ENCODE assay signal across 17 cellular contexts in genomic region chr1:1320666-1321448, GRCh38. TPM values are rescaled to one million over a fixed set of nuclear protein-coding genes. Genes with fewer than 3 reads are reported as not detected.
DNase-seq lines count a peak whose midpoint lies in the region; ATAC-seq, FAIRE-seq and TF ChIP-seq lines count a peak whose summit lies in the region.
"Had no signal": no experiment of that assay in that cellular context is flagged by ENCODE, and none has a peak within 500 bp of the region (broad histone marks: within the 10 kb centered on the region; RNA-seq: fewer than 3 reads in every experiment).

No MANE protein-coding gene starts in this region.

- in situ Hi-C loops in K562 (cut with MboI): no loop called here

- BruUV-seq in K562 (replicated peaks; lab: Mats Ljungman, UMichigan): no TSS peak

- TF ChIP-seq POLR2A in K562 (conservative IDR thresholded peaks at IDR 0.05): no peak
- no peak for TF ChIP-seq POLR2A in ovary (IDR thresholded peaks at IDR 0.05)

- FAIRE-seq in K562 (lab: Jason Lieb, UNC): no peak
- FAIRE-seq: endometrium, GM18507 had no signal

- no peak overlapping the region for H3K4me3 ChIP-seq in K562
- no peak overlapping the region for H3K4me3 ChIP-seq in psoas muscle
- no peak overlapping the region for H3K4me3 ChIP-seq in ovary

- H3K79me2 ChIP-seq in K562 (ENCODE audit: control insufficient read depth, insufficient read depth, low read length): peaks cover 71% of the 10 kb centered on the region

- H3K4me2 ChIP-seq in K562 (ENCODE audit: insufficient read depth, low read length): no peak overlapping the region

- ATAC-seq in K562 (no peak), psoas muscle (no peak), HG03469 (IDR thresholded peaks at IDR 0.05; ENCODE audit: unreplicated experiment) (no peak), HG03159 (IDR thresholded peaks at IDR 0.05; ENCODE audit: unreplicated experiment) (no peak)
- ATAC-seq: HCT116, left ventricle myocardium superior had no signal

- WGBS in K562 (ENCODE audit: insufficient coverage, low coverage, missing lambda C conversion rate): 90% methylated on average over 23 of the region's 23 CpGs
- 61 to 64% (median 61%) methylated on average over 23 of the region's 23 CpGs for WGBS in psoas muscle, 3 donors
- 60 to 72% (median 65%) methylated on average over 21 to 23 of the region's 23 CpGs for WGBS in ovary, 3 donors

- peaks cover 64% of the 10 kb centered on the region for H3K36me3 ChIP-seq in K562 (ENCODE audit: control insufficient read depth, insufficient read depth, low read length)
- peaks cover 0 to 42% of the 10 kb centered on the region in 2 donors for H3K36me3 ChIP-seq in psoas muscle (ENCODE audit: insufficient read depth in 1 of 2, low read depth in 1 of 2)
- H3K36me3 ChIP-seq in ovary: no peaks in the 10 kb centered on the region

- H3K27me3 ChIP-seq in K562 (ENCODE audit: control insufficient read depth in 2 of 2, insufficient read depth in 2 of 2, low read length in 2 of 2) (no peaks in the 10 kb centered on the region), psoas muscle (ENCODE audit: insufficient read depth in 3 of 3, low read length in 2 of 3) (no peaks in the 10 kb centered on the region), ovary (no peaks in the 10 kb centered on the region)

- TF ChIP-seq CTCF in K562 (IDR thresholded peaks at IDR 0.05 in 2 of 3, conservative IDR thresholded peaks at IDR 0.05 in 1 of 3; ENCODE audit: insufficient read depth in 2 of 3, low read depth in 1 of 3, low read length in 3 of 3): no peak
- TF ChIP-seq CTCF in psoas muscle (IDR thresholded peaks at IDR 0.05): no peak
- no peak for TF ChIP-seq CTCF in ovary (IDR thresholded peaks at IDR 0.05)

- no peaks in the 10 kb centered on the region for H3K9me3 ChIP-seq in K562 (replicated peaks; ENCODE audit: control insufficient read depth, insufficient read depth, low read depth, low read length)
- no peaks in the 10 kb centered on the region for H3K9me3 ChIP-seq in psoas muscle
- H3K9me3 ChIP-seq in ovary: no peaks in the 10 kb centered on the region

- H2AFZ ChIP-seq in K562 (ENCODE audit: low read depth, low read length): no peak overlapping the region
- H2AFZ ChIP-seq: parathyroid adenoma had no signal

- no peak for TF ChIP-seq EP300 in K562 (IDR thresholded peaks at IDR 0.05; ENCODE audit: low read length)
- TF ChIP-seq EP300 in ovary (IDR thresholded peaks at IDR 0.05): no peak

- intact Hi-C loops in K562 (cut with micrococcal nuclease) (loop anchor here (5.0 kb wide), 1 partner anchor 56 kb away; the partner anchor contains the start of gene AURKAIP1), psoas muscle (cut with DNase I) (no loop called here), ovary (cut with DNase I) (no loop called here)

- POLR2A ChIA-PET in K562 (lab: Yijun Ruan, JAX): interaction anchor here (0.6 to 4.3 kb wide), 5 partner anchors 10 to 589 kb away, joined by 3 to 30 read pairs (median 3); partner anchors contain the start of gene TAS1R3

- no peak for TF ChIP-seq RAD21 in K562 (CRISPR knock-in tag; conservative IDR thresholded peaks at IDR 0.05 in 1 of 2, IDR thresholded peaks at IDR 0.05 in 1 of 2)

- peaks cover 13% of the 10 kb centered on the region for H3K9me1 ChIP-seq in K562 (ENCODE audit: control insufficient read depth, insufficient read depth, low read length)

- H3K4me1 ChIP-seq in K562 (replicated peaks in 1 of 2; ENCODE audit: control insufficient read depth in 2 of 2, insufficient read depth in 2 of 2, low read length in 2 of 2) (peaks cover 35 to 83% of the 10 kb centered on the region in 2 experiments), psoas muscle (peaks cover 56% of the 10 kb centered on the region), ovary (ENCODE audit: insufficient read depth) (peaks cover 16% of the 10 kb centered on the region)

- H3K27ac ChIP-seq in K562 (ENCODE audit: extremely low read depth, low read depth, low read length): no peak overlapping the region
- peak overlapping the region; percentile 30 for H3K27ac ChIP-seq in psoas muscle
- H3K27ac ChIP-seq in ovary: peak overlapping the region in 1 of 2 donors; percentile 29
- H3K27ac ChIP-seq: parathyroid adenoma had no signal

- DNase-seq in EL (peak; percentile 52), K562 (ENCODE audit: extremely low read depth in 1 of 4, low spot score in 3 of 4) (no peak), psoas muscle (no peak), ovary (no peak)
- DNase-seq: amniotic stem cell, foreskin melanocyte, left ventricle myocardium superior, NCI-H1694, NCI-H446, SHP77 had no signal

- peaks cover 28% of the 10 kb centered on the region; the same call in 1 of the 2 replicates for H4K20me1 ChIP-seq in K562 (replicated peaks; ENCODE audit: control insufficient read depth, insufficient read depth, low read length)

- H3K9ac ChIP-seq in K562 (ENCODE audit: insufficient read depth in 1 of 2, low read depth in 2 of 2, low read length in 2 of 2): peak overlapping the region in 1 of 2 experiments; percentile 83; a peak in 2 of 4 replicates
- H3K9ac ChIP-seq: parathyroid adenoma had no signal

- CTCF ChIA-PET in K562 (lab: Yijun Ruan, JAX; ENCODE audit: low intra/inter-chr PET ratio): no interaction called here

RNA-seq across cellular contexts. Expression of gene INTS11, which starts 3.6 kb away (rescaled TPM):
- 317 and 866 TPM in 2 replicates for total RNA-seq in K562 (2011; cell fraction: chromatin; rRNA removed; ENCODE audit: low replicate concordance)
- total RNA-seq in K562 (2011; cell fraction: nucleolus; rRNA removed): 565 and 578 TPM in 2 replicates
- 402 and 440 TPM in 2 replicates for total RNA-seq in K562 (2011; cell fraction: nucleoplasm; rRNA removed)
- total RNA-seq in K562 (2014; rRNA removed) (151 and 179 TPM in 2 replicates), K562 (2014; rRNA removed; fragmentation: Illumina TruSeq; extraction: Trizol) (62.1 and 77.4 TPM in 2 replicates), K562 (2015; rRNA removed; fragmentation: Illumina TruSeq; extraction: Trizol) (85.4 and 88.8 TPM in 2 replicates), K562 (2021) (153 and 164 TPM in 2 replicates), psoas muscle (10 to 100 TPM; 55.6 to 80.8 (median 64.0) TPM), ovary (100 to 1,000 TPM; 102 to 135 (median 109) TPM)
- polyA plus RNA-seq in K562 (2011; rRNA removed) (110 and 164 TPM in 2 replicates), K562 (2014; fragmentation: Illumina TruSeq; extraction: Trizol) (143 and 151 TPM in 2 replicates), K562 (2014; fragmentation: Nextera tagmentation; extraction: Ambion mirVana) (10 to 100 TPM in 1 of 2 experiments, 1 to 10 TPM in 1; 3.6 to 11.8 TPM), K562 (2014; rRNA removed) (183 TPM in 2 replicates), psoas muscle (10 to 100 TPM; 71.2 to 72.7 (median 71.8) TPM), ovary (100 to 1,000 TPM in 1 of 2 donors, 10 to 100 TPM in 1; 72.6 to 119 TPM)
- 195 and 300 TPM in 2 replicates for polyA plus RNA-seq in K562 (2011; cell fraction: cytosol; rRNA removed)
- 663 and 798 TPM in 2 replicates for polyA plus RNA-seq in K562 (2011; cell fraction: nucleus; rRNA removed)
- polyA plus RNA-seq in K562 (2012): 151 and 204 TPM in 2 replicates
- 68.4 and 103 TPM in 2 replicates for polyA minus RNA-seq in K562 (2011; rRNA and poly(A)+ RNA removed)
- polyA minus RNA-seq in K562 (2011; cell fraction: cytosol; rRNA and poly(A)+ RNA removed): 79.6 and 101 TPM in 2 replicates
- 108 and 123 TPM in 2 replicates for polyA minus RNA-seq in K562 (2011; cell fraction: nucleus; rRNA and poly(A)+ RNA removed)

RNA-seq across cellular contexts. Expression of gene CPTP, which starts 3.7 kb away (rescaled TPM):
- 3.4 and 22.1 TPM in 2 replicates for total RNA-seq in K562 (2011; cell fraction: chromatin; rRNA removed; ENCODE audit: low replicate concordance)
- 31.8 and 32.0 TPM in 2 replicates for total RNA-seq in K562 (2011; cell fraction: nucleolus; rRNA removed)
- total RNA-seq in K562 (2011; cell fraction: nucleoplasm; rRNA removed): 11.2 and 13.9 TPM in 2 replicates
- total RNA-seq in K562 (2014; rRNA removed) (21.6 and 33.4 TPM in 2 replicates), K562 (2014; rRNA removed; fragmentation: Illumina TruSeq; extraction: Trizol) (3.0 and 3.5 TPM in 2 replicates), K562 (2015; rRNA removed; fragmentation: Illumina TruSeq; extraction: Trizol) (8.4 and 10.1 TPM in 2 replicates), K562 (2021) (25.4 and 25.8 TPM in 2 replicates), psoas muscle (10 to 100 TPM; 18.2 to 39.5 (median 23.8) TPM), ovary (10 to 100 TPM; 13.8 to 21.0 (median 14.8) TPM)
- polyA plus RNA-seq in K562 (2011; rRNA removed) (3.5 and 5.7 TPM in 2 replicates), K562 (2014; fragmentation: Illumina TruSeq; extraction: Trizol) (2.7 and 9.1 TPM in 2 replicates), K562 (2014; fragmentation: Nextera tagmentation; extraction: Ambion mirVana) (under 1 TPM; 0.11 to 0.20 TPM), K562 (2014; rRNA removed) (12.4 and 12.9 TPM in 2 replicates), psoas muscle (10 to 100 TPM; 31.3 to 38.1 (median 33.4) TPM), ovary (10 to 100 TPM in 1 of 2 donors, 1 to 10 TPM in 1; 2.4 to 18.3 TPM)
- polyA plus RNA-seq in K562 (2011; cell fraction: cytosol; rRNA removed): 7.2 and 32.1 TPM in 2 replicates
- polyA plus RNA-seq in K562 (2011; cell fraction: nucleus; rRNA removed): 5.6 and 10.3 TPM in 2 replicates
- polyA plus RNA-seq in K562 (2012): 14.5 and 17.3 TPM in 2 replicates
- polyA minus RNA-seq in K562 (2011; rRNA and poly(A)+ RNA removed): 2.1 and 2.4 TPM in 2 replicates
- polyA minus RNA-seq in K562 (2011; cell fraction: cytosol; rRNA and poly(A)+ RNA removed): 9.2 and 12.1 TPM in 2 replicates
- polyA minus RNA-seq in K562 (2011; cell fraction: nucleus; rRNA and poly(A)+ RNA removed): 14.0 and 17.8 TPM in 2 replicates

RNA-seq across cellular contexts. Expression of gene TAS1R3, which starts 10.2 kb away (rescaled TPM):
- total RNA-seq in K562 (2011; cell fraction: chromatin; rRNA removed; ENCODE audit: low replicate concordance): 0.19 and 0.58 TPM in 2 replicates
- total RNA-seq in K562 (2011; cell fraction: nucleolus; rRNA removed): 0.53 and 0.67 TPM in 2 replicates
- total RNA-seq in K562 (2011; cell fraction: nucleoplasm; rRNA removed): 0.15 and 0.23 TPM in 2 replicates
- total RNA-seq in K562 (2014; rRNA removed): 0.12 TPM in 1 of 2 replicates, not detected in the other
- total RNA-seq in K562 (2014; rRNA removed; fragmentation: Illumina TruSeq; extraction: Trizol): not detected in 2 replicates
- 0.04 TPM in 1 of 2 replicates, not detected in the other for total RNA-seq in K562 (2015; rRNA removed; fragmentation: Illumina TruSeq; extraction: Trizol)
- 0.07 and 0.09 TPM in 2 replicates for total RNA-seq in K562 (2021)
- polyA plus RNA-seq in K562 (2011; rRNA removed): 0.05 TPM in 1 of 2 replicates, not detected in the other
- 0.03 and 0.06 TPM in 2 replicates for polyA plus RNA-seq in K562 (2011; cell fraction: cytosol; rRNA removed)
- polyA plus RNA-seq in K562 (2011; cell fraction: nucleus; rRNA removed): 0.25 and 0.31 TPM in 2 replicates
- polyA plus RNA-seq in K562 (2012): 0.26 and 0.37 TPM in 2 replicates
- polyA plus RNA-seq in K562 (2014; fragmentation: Illumina TruSeq; extraction: Trizol): not detected in 2 replicates
- polyA plus RNA-seq in K562 (2014; fragmentation: Nextera tagmentation; extraction: Ambion mirVana): not detected
- 0.03 and 0.13 TPM in 2 replicates for polyA plus RNA-seq in K562 (2014; rRNA removed)
- not detected in 2 replicates for polyA minus RNA-seq in K562 (2011; rRNA and poly(A)+ RNA removed)
- polyA minus RNA-seq in K562 (2011; cell fraction: cytosol; rRNA and poly(A)+ RNA removed): not detected in 2 replicates
- polyA minus RNA-seq in K562 (2011; cell fraction: nucleus; rRNA and poly(A)+ RNA removed): 0.13 and 0.22 TPM in 2 replicates
- under 1 TPM in 3 of 4 donors, not detected in 1; 0.06 to 0.10 (median 0.06) TPM for total RNA-seq in psoas muscle
- under 1 TPM; 0.08 to 0.25 (median 0.18) TPM for polyA plus RNA-seq in psoas muscle
- total RNA-seq in ovary: under 1 TPM in 6 of 7 donors, not detected in 1; 0.07 to 0.40 (median 0.23) TPM
- under 1 TPM in 1 of 2 donors, not detected in 1; 0.24 TPM for polyA plus RNA-seq in ovary
- total RNA-seq: M059J had no signal

RNA-seq across cellular contexts. Expression of gene PUSL1, which starts 12.5 kb away (rescaled TPM):
- 13.3 and 63.1 TPM in 2 replicates for total RNA-seq in K562 (2011; cell fraction: chromatin; rRNA removed; ENCODE audit: low replicate concordance)
- total RNA-seq in K562 (2011; cell fraction: nucleolus; rRNA removed): 74.5 and 90.1 TPM in 2 replicates
- 23.2 and 31.2 TPM in 2 replicates for total RNA-seq in K562 (2011; cell fraction: nucleoplasm; rRNA removed)
- 86.9 and 103 TPM in 2 replicates for total RNA-seq in K562 (2014; rRNA removed)
- 5.6 and 7.0 TPM in 2 replicates for total RNA-seq in K562 (2014; rRNA removed; fragmentation: Illumina TruSeq; extraction: Trizol)
- 29.7 and 31.4 TPM in 2 replicates for total RNA-seq in K562 (2015; rRNA removed; fragmentation: Illumina TruSeq; extraction: Trizol)
- 80.1 and 83.0 TPM in 2 replicates for total RNA-seq in K562 (2021)
- 13.6 and 22.4 TPM in 2 replicates for polyA plus RNA-seq in K562 (2011; rRNA removed)
- 29.8 and 137 TPM in 2 replicates for polyA plus RNA-seq in K562 (2011; cell fraction: cytosol; rRNA removed)
- polyA plus RNA-seq in K562 (2011; cell fraction: nucleus; rRNA removed): 41.7 and 71.9 TPM in 2 replicates
- 35.1 and 53.3 TPM in 2 replicates for polyA plus RNA-seq in K562 (2012)
- 10.5 and 25.1 TPM in 2 replicates for polyA plus RNA-seq in K562 (2014; fragmentation: Illumina TruSeq; extraction: Trizol)
- 1 to 10 TPM in 1 of 2 experiments, under 1 TPM in 1; 0.62 to 1.7 TPM for polyA plus RNA-seq in K562 (2014; fragmentation: Nextera tagmentation; extraction: Ambion mirVana)
- polyA plus RNA-seq in K562 (2014; rRNA removed): 68.5 and 76.0 TPM in 2 replicates
- 3.5 and 5.7 TPM in 2 replicates for polyA minus RNA-seq in K562 (2011; rRNA and poly(A)+ RNA removed)
- 22.0 and 25.8 TPM in 2 replicates for polyA minus RNA-seq in K562 (2011; cell fraction: cytosol; rRNA and poly(A)+ RNA removed)
- polyA minus RNA-seq in K562 (2011; cell fraction: nucleus; rRNA and poly(A)+ RNA removed): 33.5 and 38.2 TPM in 2 replicates
- total RNA-seq in psoas muscle: 1 to 10 TPM; 3.7 to 7.3 (median 5.8) TPM
- polyA plus RNA-seq in psoas muscle: 1 to 10 TPM; 7.9 to 9.1 (median 9.0) TPM
- total RNA-seq in ovary: 10 to 100 TPM; 12.5 to 27.6 (median 21.7) TPM
- 10 to 100 TPM in 1 of 2 donors, under 1 TPM in 1; 0.18 to 14.7 TPM for polyA plus RNA-seq in ovary

RNA-seq across cellular contexts. Expression of gene ACAP3, which starts 13.1 kb away (rescaled TPM):
- 140 and 407 TPM in 2 replicates for total RNA-seq in K562 (2011; cell fraction: chromatin; rRNA removed; ENCODE audit: low replicate concordance)
- 278 and 333 TPM in 2 replicates for total RNA-seq in K562 (2011; cell fraction: nucleolus; rRNA removed)
- 136 and 156 TPM in 2 replicates for total RNA-seq in K562 (2011; cell fraction: nucleoplasm; rRNA removed)
- total RNA-seq in K562 (2014; rRNA removed) (29.6 and 33.3 TPM in 2 replicates), K562 (2014; rRNA removed; fragmentation: Illumina TruSeq; extraction: Trizol) (1.9 and 3.5 TPM in 2 replicates), K562 (2015; rRNA removed; fragmentation: Illumina TruSeq; extraction: Trizol) (14.0 and 15.2 TPM in 2 replicates), K562 (2021) (44.1 and 49.0 TPM in 2 replicates), psoas muscle (10 to 100 TPM; 20.8 to 32.0 (median 26.3) TPM), ovary (10 to 100 TPM; 23.1 to 62.4 (median 46.4) TPM)
- polyA plus RNA-seq in K562 (2011; rRNA removed) (12.0 and 27.1 TPM in 2 replicates), K562 (2014; fragmentation: Illumina TruSeq; extraction: Trizol) (7.2 and 11.8 TPM in 2 replicates), K562 (2014; fragmentation: Nextera tagmentation; extraction: Ambion mirVana) (under 1 TPM; 0.01 to 0.06 TPM), K562 (2014; rRNA removed) (43.8 and 44.8 TPM in 2 replicates), psoas muscle (10 to 100 TPM; 14.7 to 23.7 (median 15.5) TPM), ovary (10 to 100 TPM in 1 of 2 donors, 1 to 10 TPM in 1; 3.5 to 33.4 TPM)
- 8.5 and 20.8 TPM in 2 replicates for polyA plus RNA-seq in K562 (2011; cell fraction: cytosol; rRNA removed)
- 346 and 462 TPM in 2 replicates for polyA plus RNA-seq in K562 (2011; cell fraction: nucleus; rRNA removed)
- 38.9 and 49.6 TPM in 2 replicates for polyA plus RNA-seq in K562 (2012)
- 6.3 and 10.7 TPM in 2 replicates for polyA minus RNA-seq in K562 (2011; rRNA and poly(A)+ RNA removed)
- 13.7 and 15.3 TPM in 2 replicates for polyA minus RNA-seq in K562 (2011; cell fraction: cytosol; rRNA and poly(A)+ RNA removed)
- polyA minus RNA-seq in K562 (2011; cell fraction: nucleus; rRNA and poly(A)+ RNA removed): 42.4 and 46.1 TPM in 2 replicates
